In genomic region chr13:114032121-114032799, GRCh38 we compare ENCODE assay signal across 13 cellular contexts. TPM values are rescaled to one million over a fixed set of nuclear protein-coding genes. Genes with fewer than 3 reads are reported as not detected.
DNase-seq lines count a peak whose midpoint lies in the region; FAIRE-seq and TF ChIP-seq lines count a peak whose summit lies in the region.
"Had no signal": no experiment of that assay in that cellular context is flagged by ENCODE, and none has a peak within 500 bp of the region (broad histone marks: within the 10 kb centered on the region; RNA-seq: fewer than 3 reads in every experiment).

No MANE protein-coding gene starts in this region.

- intact Hi-C loops in ascending aorta (cut with DNase I) = loop anchor here (2.0 kb wide), 1 partner anchor 33 kb away; no protein-coding TSS in a partner anchor
- intact Hi-C loops in activated naive CD4-positive, alpha-beta T cell treated with anti-CD3 and anti-CD28 coated beads for 36 hours (cut with micrococcal nuclease) = no loop called here

- H3K4me3 Mint-ChIP-seq in activated naive CD4-positive, alpha-beta T cell treated with anti-CD3 and anti-CD28 coated beads for 36 hours = no peak overlapping the region

- H3K36me3 Mint-ChIP-seq in activated naive CD4-positive, alpha-beta T cell treated with anti-CD3 and anti-CD28 coated beads for 36 hours (ENCODE audit: low read depth) = peaks cover 9% of the 10 kb centered on the region

- no peak for FAIRE-seq in GM12892 (lab: Jason Lieb, UNC)
- FAIRE-seq: kidney had no signal

- H3K27ac Mint-ChIP-seq in activated naive CD4-positive, alpha-beta T cell treated with anti-CD3 and anti-CD28 coated beads for 36 hours = no peak overlapping the region

- TF ChIP-seq POLR2A in GM12892 (IDR thresholded peaks at IDR 0.05; ENCODE audit: low read depth, low read length) = no peak

- no peak overlapping the region for H3K9ac ChIP-seq in skeletal muscle tissue (ENCODE audit: low read depth in 1 of 3, low read length in 3 of 3)

- H3K27ac ChIP-seq in ascending aorta (peak overlapping the region; percentile 61 to 84), skeletal muscle tissue (ENCODE audit: low read depth, low read length) (peak overlapping the region; percentile 47)
- H3K27ac ChIP-seq: colonic mucosa had no signal

- no peaks in the 10 kb centered on the region for H3K36me3 ChIP-seq in ascending aorta
- peaks cover 0 to 11% (median 5%) of the 10 kb centered on the region in 3 donors for H3K36me3 ChIP-seq in skeletal muscle tissue (ENCODE audit: control insufficient read depth in 3 of 3, insufficient read depth in 3 of 3, low read length in 3 of 3)
- H3K36me3 ChIP-seq: colonic mucosa had no signal

- CTCF ChIA-PET in activated naive CD4-positive, alpha-beta T cell treated with anti-CD3 and anti-CD28 coated beads for 36 hours (lab: Charles Lee) = no interaction called here

- peaks cover 5 to 20% of the 10 kb centered on the region in 2 donors for H3K4me1 ChIP-seq in ascending aorta
- H3K4me1 ChIP-seq in skeletal muscle tissue (ENCODE audit: control insufficient read depth in 3 of 3, insufficient read depth in 3 of 3, low read length in 3 of 3) = peaks cover 45 to 53% (median 47%) of the 10 kb centered on the region in 3 donors
- H3K4me1 ChIP-seq: colonic mucosa had no signal

- H3K9me3 ChIP-seq in ascending aorta = no peaks in the 10 kb centered on the region
- no peaks in the 10 kb centered on the region for H3K9me3 ChIP-seq in skeletal muscle tissue (ENCODE audit: control insufficient read depth in 3 of 3, low read length in 3 of 3)
- H3K9me3 ChIP-seq: colonic mucosa had no signal

- peaks cover 16% of the 10 kb centered on the region for H3K4me1 Mint-ChIP-seq in activated naive CD4-positive, alpha-beta T cell treated with anti-CD3 and anti-CD28 coated beads for 36 hours (ENCODE audit: low read depth)

- no peaks in the 10 kb centered on the region for H3K27me3 Mint-ChIP-seq in activated naive CD4-positive, alpha-beta T cell treated with anti-CD3 and anti-CD28 coated beads for 36 hours (ENCODE audit: low read depth)

- H3K27me3 ChIP-seq in ascending aorta (no peaks in the 10 kb centered on the region), skeletal muscle tissue (ENCODE audit: control insufficient read depth in 3 of 3, insufficient read depth in 3 of 3, low read length in 3 of 3) (no peaks in the 10 kb centered on the region)
- H3K27me3 ChIP-seq: colonic mucosa had no signal

- TF ChIP-seq CTCF in ascending aorta (IDR thresholded peaks at IDR 0.05) = no peak

- H3K9me3 Mint-ChIP-seq in activated naive CD4-positive, alpha-beta T cell treated with anti-CD3 and anti-CD28 coated beads for 36 hours = peaks cover 6% of the 10 kb centered on the region

- peak; percentile 60 for DNase-seq in HCEC 1CT
- DNase-seq in ascending aorta (ENCODE audit: low spot score in 2 of 2) = no peak
- DNase-seq in hepatic stellate cell (ENCODE audit: low spot score) = peak; percentile 87
- no peak for DNase-seq in GM12892 (ENCODE audit: insufficient read length)
- DNase-seq in activated naive CD4-positive, alpha-beta T cell treated with anti-CD3 and anti-CD28 coated beads for 36 hours = no peak
- DNase-seq in GDM1 (lab: John Stamatoyannopoulos, UW) = no peak
- DNase-seq in T-helper 9 cell = no peak
- DNase-seq: activated CD8-positive, alpha-beta memory T cell treated with anti-CD3 and anti-CD28 coated beads, Interleukin-2, amount 50 U/mL, for 4 hours; colonic mucosa; kidney; NCI-H524; stimulated activated naive CD4-positive, alpha-beta T cell had no signal

- H3K4me3 ChIP-seq in ascending aorta = no peak overlapping the region
- H3K4me3 ChIP-seq in skeletal muscle tissue (ENCODE audit: low read length in 3 of 3) = no peak overlapping the region
- H3K4me3 ChIP-seq: colonic mucosa had no signal

RNA-seq across cellular contexts. Expression of gene C13orf46, which starts 58.4 kb away (rescaled TPM):
- total RNA-seq in ascending aorta (4.8 TPM), skeletal muscle tissue (under 0.01 TPM)
- 0.08 TPM for polyA plus RNA-seq in GM12892 (2012; ENCODE audit: missing spikeins)
- 1 to 10 TPM; 1.7 to 1.8 TPM for total RNA-seq in activated naive CD4-positive, alpha-beta T cell treated with anti-CD3 and anti-CD28 coated beads for 36 hours

Comparison
In these comparisons a context has a peak if more than half of its experiments do, and no peak if none do; other contexts are left out.
1. DNase-seq: peak in HCEC 1CT (single experiment) and hepatic stellate cell (single experiment); none in ascending aorta (0 of 2), GM12892 (single experiment), activated naive CD4-positive, alpha-beta T cell treated with anti-CD3 and anti-CD28 coated beads for 36 hours (single experiment), GDM1 (single experiment) and T-helper 9 cell (single experiment).